Comparison of ENCODE assay signal across 24 cellular contexts in genomic region chr3:177238661-177239216, GRCh38. TPM values are rescaled to one million over a fixed set of nuclear protein-coding genes. Genes with fewer than 3 reads are reported as not detected.
DNase-seq lines count a peak whose midpoint lies in the region; ATAC-seq, FAIRE-seq and TF ChIP-seq lines count a peak whose summit lies in the region.
"Had no signal": no experiment of that assay in that cellular context is flagged by ENCODE, and none has a peak within 500 bp of the region (broad histone marks: within the 10 kb centered on the region; RNA-seq: fewer than 3 reads in every experiment).

No MANE protein-coding gene starts in this region.

- H3K27me3 Mint-ChIP-seq in CD4-positive, CD25-positive, alpha-beta regulatory T cell, result peaks cover 5% of the 10 kb centered on the region
- no peaks in the 10 kb centered on the region for H3K27me3 Mint-ChIP-seq in activated CD4-positive, alpha-beta T cell treated with anti-CD3 and anti-CD28 coated beads, Interleukin-2, amount 10 ng/mL, durations not matched to agents 24 days and 14 days
- no peaks in the 10 kb centered on the region for H3K27me3 Mint-ChIP-seq in activated CD8-positive, alpha-beta T cell treated with anti-CD3 and anti-CD28 coated beads, Interleukin-2, amount 10 ng/mL, durations not matched to agents 7 days and 5 days (ENCODE audit: low read depth)
- H3K27me3 Mint-ChIP-seq in activated T-helper 17 cell treated with anti-CD3 and anti-CD28 coated beads, Interleukin-2, amount 50 U/mL, for 72 hours, result no peaks in the 10 kb centered on the region
- H3K27me3 Mint-ChIP-seq: B cell; CD4-positive, alpha-beta T cell; CD8-positive, alpha-beta memory T cell had no signal

- FAIRE-seq in colon (lab: Jason Lieb, UNC) (peak; percentile 70), small intestine (lab: Jason Lieb, UNC) (no peak), HepG2 (lab: Jason Lieb, UNC) (no peak)
- FAIRE-seq: A204.1, D721Med, GM12878 had no signal

- H3K79me2 ChIP-seq in HepG2 (ENCODE audit: insufficient read depth, low read length), result no peaks in the 10 kb centered on the region

- H3K9me3 ChIP-seq in CD4-positive, CD25-positive, alpha-beta regulatory T cell (ENCODE audit: control insufficient read depth in 2 of 2, low read length in 2 of 2), result no peaks in the 10 kb centered on the region
- no peaks in the 10 kb centered on the region for H3K9me3 ChIP-seq in small intestine (ENCODE audit: control insufficient read depth, low read depth)
- H3K9me3 ChIP-seq in HepG2 (ENCODE audit: low read length), result no peaks in the 10 kb centered on the region

- TF ChIP-seq CTCF in HepG2 (CRISPR knock-in tag; IDR thresholded peaks at IDR 0.05), result no peak

- WGBS in small intestine, 3 donors, result 20 to 62% (median 37%) methylated on average over 3 of the region's 3 CpGs
- 65% methylated on average over 3 of the region's 3 CpGs for WGBS in HepG2 (ENCODE audit: low lambda C conversion rate)

- H3K27ac ChIP-seq in CD4-positive, CD25-positive, alpha-beta regulatory T cell (ENCODE audit: insufficient read depth, low read length, poor library complexity, severe bottlenecking), result no peak overlapping the region
- H3K27ac ChIP-seq in small intestine (ENCODE audit: low read depth in 1 of 2, low read length in 1 of 2) (no peak overlapping the region), HepG2 (ENCODE audit: extremely low read length, insufficient read depth, low read length) (no peak overlapping the region)
- H3K27ac ChIP-seq: 22Rv1, BLaER1, C4-2B had no signal

- intact Hi-C loops in activated CD4-positive, alpha-beta T cell treated with anti-CD3 and anti-CD28 coated beads, Interleukin-2, amount 10 ng/mL, durations not matched to agents 24 days and 14 days (cut with micrococcal nuclease), result no loop called here
- intact Hi-C loops in HepG2 (cut with micrococcal nuclease; ENCODE audit: unreplicated experiment), result no loop called here

- TF ChIP-seq EP300 in HepG2 (IDR thresholded peaks at IDR 0.05; ENCODE audit: low read depth in 2 of 2, low read length in 2 of 2) (no peak), HepG2 (CRISPR knock-in tag; IDR thresholded peaks at IDR 0.05; ENCODE audit: borderline replicate concordance) (no peak)

- peak; percentile 34 to 45 for ATAC-seq in CD4-positive, CD25-positive, alpha-beta regulatory T cell (ENCODE audit: low read depth in 2 of 2)
- ATAC-seq in HG02981 (IDR thresholded peaks at IDR 0.05; ENCODE audit: unreplicated experiment), result peak; percentile 51
- no peak for ATAC-seq in HepG2
- no peak for ATAC-seq in activated CD8-positive, alpha-beta T cell treated with anti-CD3 and anti-CD28 coated beads, Interleukin-2, amount 10 ng/mL, durations not matched to agents 7 days and 5 days
- ATAC-seq in activated T-helper 17 cell treated with anti-CD3 and anti-CD28 coated beads, Interleukin-2, amount 50 U/mL, for 72 hours (replicated peaks), result no peak
- ATAC-seq: GM12878, GM23338, HCT116 had no signal

- H3K9me3 Mint-ChIP-seq in CD4-positive, CD25-positive, alpha-beta regulatory T cell, result peaks cover 0 to 3% (median 0%) of the 10 kb centered on the region in 7 donors
- peaks cover 9% of the 10 kb centered on the region for H3K9me3 Mint-ChIP-seq in activated CD4-positive, alpha-beta T cell treated with anti-CD3 and anti-CD28 coated beads, Interleukin-2, amount 10 ng/mL, durations not matched to agents 24 days and 14 days
- H3K9me3 Mint-ChIP-seq in activated CD8-positive, alpha-beta T cell treated with anti-CD3 and anti-CD28 coated beads, Interleukin-2, amount 10 ng/mL, durations not matched to agents 7 days and 5 days (ENCODE audit: insufficient read depth), result no peaks in the 10 kb centered on the region
- no peaks in the 10 kb centered on the region for H3K9me3 Mint-ChIP-seq in activated T-helper 17 cell treated with anti-CD3 and anti-CD28 coated beads, Interleukin-2, amount 50 U/mL, for 72 hours
- H3K9me3 Mint-ChIP-seq: CD4-positive, alpha-beta T cell; CD8-positive, alpha-beta memory T cell; GM23338; H9 had no signal

- H3K4me2 ChIP-seq in HepG2 (ENCODE audit: low read depth, low read length), result no peak overlapping the region
- H3K4me2 ChIP-seq: BLaER1, GM23338 had no signal

- H2AFZ ChIP-seq in HepG2 (ENCODE audit: low read length), result no peak overlapping the region
- H2AFZ ChIP-seq: GM23338 had no signal

- H3K27ac Mint-ChIP-seq in CD4-positive, CD25-positive, alpha-beta regulatory T cell, result no peak overlapping the region
- H3K27ac Mint-ChIP-seq in activated CD4-positive, alpha-beta T cell treated with anti-CD3 and anti-CD28 coated beads, Interleukin-2, amount 10 ng/mL, durations not matched to agents 24 days and 14 days, result no peak overlapping the region
- H3K27ac Mint-ChIP-seq in activated CD8-positive, alpha-beta T cell treated with anti-CD3 and anti-CD28 coated beads, Interleukin-2, amount 10 ng/mL, durations not matched to agents 7 days and 5 days, result no peak overlapping the region
- H3K27ac Mint-ChIP-seq in activated T-helper 17 cell treated with anti-CD3 and anti-CD28 coated beads, Interleukin-2, amount 50 U/mL, for 72 hours, result no peak overlapping the region
- H3K27ac Mint-ChIP-seq: B cell; CD4-positive, alpha-beta T cell; CD8-positive, alpha-beta memory T cell; GM23338; H9 had no signal

- CTCF ChIA-PET in HepG2 (lab: Yijun Ruan, JAX; ENCODE audit: low intra/inter-chr PET ratio, low total read pairs), result no interaction called here
- CTCF ChIA-PET in activated CD8-positive, alpha-beta T cell treated with anti-CD3 and anti-CD28 coated beads, Interleukin-2, amount 10 ng/mL, durations not matched to agents 7 days and 5 days (lab: Charles Lee), result interaction anchor here (1.1 kb wide), 1 partner anchor 11 kb away, joined by 3 read pairs; no protein-coding TSS in a partner anchor

- no peak overlapping the region for H3K9ac ChIP-seq in HepG2 (ENCODE audit: insufficient read depth, low read depth, low read length)
- H3K9ac ChIP-seq: BLaER1 had no signal

- no peaks in the 10 kb centered on the region for H3K27me3 ChIP-seq in CD4-positive, CD25-positive, alpha-beta regulatory T cell (ENCODE audit: control insufficient read depth, insufficient read depth, low read length)
- no peaks in the 10 kb centered on the region for H3K27me3 ChIP-seq in small intestine (ENCODE audit: control insufficient read depth in 2 of 2, insufficient read depth in 2 of 2, low read length in 2 of 2)
- H3K27me3 ChIP-seq in HepG2 (ENCODE audit: control insufficient read depth in 1 of 2, insufficient read depth in 2 of 2, low read length in 2 of 2), result no peaks in the 10 kb centered on the region
- H3K27me3 ChIP-seq: BLaER1 had no signal

- no peaks in the 10 kb centered on the region for H4K20me1 ChIP-seq in HepG2 (ENCODE audit: insufficient read depth, low read length)
- H4K20me1 ChIP-seq: BLaER1 had no signal

- TF ChIP-seq RAD21 in HepG2 (CRISPR knock-in tag; IDR thresholded peaks at IDR 0.05), result no peak

- no peak for TF ChIP-seq POLR2A in HepG2 (IDR thresholded peaks at IDR 0.05; ENCODE audit: insufficient read depth in 1 of 2, low read depth in 2 of 2, low read length in 2 of 2)

- BruUV-seq in HepG2 (replicated peaks; lab: Mats Ljungman, UMichigan), result no TSS peak

- H3K36me3 ChIP-seq in CD4-positive, CD25-positive, alpha-beta regulatory T cell (ENCODE audit: control insufficient read depth, insufficient read depth, low read length), result no peaks in the 10 kb centered on the region
- H3K36me3 ChIP-seq in small intestine (ENCODE audit: control insufficient read depth in 2 of 2, insufficient read depth in 2 of 2, low read length in 2 of 2) (no peaks in the 10 kb centered on the region), HepG2 (replicated peaks in 1 of 2; ENCODE audit: control insufficient read depth in 1 of 2, insufficient read depth in 2 of 2, low read length in 2 of 2) (no peaks in the 10 kb centered on the region)
- H3K36me3 ChIP-seq: BLaER1 had no signal

- no peak overlapping the region for H3K4me3 ChIP-seq in CD4-positive, CD25-positive, alpha-beta regulatory T cell (ENCODE audit: low read depth, low read length)
- H3K4me3 ChIP-seq in small intestine (ENCODE audit: low read depth in 1 of 2, low read length in 2 of 2) (no peak overlapping the region), HepG2 (replicated peaks in 1 of 3; ENCODE audit: insufficient read depth in 1 of 3, low read depth in 2 of 3, low read length in 3 of 3) (no peak overlapping the region)
- H3K4me3 ChIP-seq: BLaER1, GM12878, GM23338 had no signal

- peaks cover 12 to 28% (median 18%) of the 10 kb centered on the region in 4 donors for H3K4me1 Mint-ChIP-seq in CD4-positive, CD25-positive, alpha-beta regulatory T cell
- peaks cover 3% of the 10 kb centered on the region for H3K4me1 Mint-ChIP-seq in activated CD4-positive, alpha-beta T cell treated with anti-CD3 and anti-CD28 coated beads, Interleukin-2, amount 10 ng/mL, durations not matched to agents 24 days and 14 days
- peaks cover 13% of the 10 kb centered on the region for H3K4me1 Mint-ChIP-seq in activated CD8-positive, alpha-beta T cell treated with anti-CD3 and anti-CD28 coated beads, Interleukin-2, amount 10 ng/mL, durations not matched to agents 7 days and 5 days (ENCODE audit: low read depth)
- H3K4me1 Mint-ChIP-seq in activated T-helper 17 cell treated with anti-CD3 and anti-CD28 coated beads, Interleukin-2, amount 50 U/mL, for 72 hours, result peaks cover 11% of the 10 kb centered on the region
- H3K4me1 Mint-ChIP-seq: GM23338, H9 had no signal

- in situ Hi-C loops in HepG2 (cut with HindIII; ENCODE audit: extremely low pct_ligation_motif_present, low pct_unique_long_range_greater_than_20kb), result no loop called here

- no peak overlapping the region for H3K4me3 Mint-ChIP-seq in CD4-positive, CD25-positive, alpha-beta regulatory T cell
- H3K4me3 Mint-ChIP-seq in activated CD4-positive, alpha-beta T cell treated with anti-CD3 and anti-CD28 coated beads, Interleukin-2, amount 10 ng/mL, durations not matched to agents 24 days and 14 days, result no peak overlapping the region
- H3K4me3 Mint-ChIP-seq in activated CD8-positive, alpha-beta T cell treated with anti-CD3 and anti-CD28 coated beads, Interleukin-2, amount 10 ng/mL, durations not matched to agents 7 days and 5 days, result no peak overlapping the region
- no peak overlapping the region for H3K4me3 Mint-ChIP-seq in activated T-helper 17 cell treated with anti-CD3 and anti-CD28 coated beads, Interleukin-2, amount 50 U/mL, for 72 hours
- H3K4me3 Mint-ChIP-seq: B cell; CD4-positive, alpha-beta T cell; CD8-positive, alpha-beta memory T cell; GM23338; H9 had no signal

- H3K4me1 ChIP-seq in CD4-positive, CD25-positive, alpha-beta regulatory T cell (ENCODE audit: control insufficient read depth, insufficient read depth, low read length, poor library complexity, severe bottlenecking), result peaks cover 6% of the 10 kb centered on the region
- H3K4me1 ChIP-seq in small intestine (ENCODE audit: control insufficient read depth in 2 of 2, insufficient read depth in 1 of 2, low read depth in 1 of 2, low read length in 1 of 2) (no peaks in the 10 kb centered on the region), HepG2 (ENCODE audit: insufficient read depth, low read length) (no peaks in the 10 kb centered on the region)

- POLR2A ChIA-PET in HepG2 (lab: Yijun Ruan, JAX), result no interaction called here
- POLR2A ChIA-PET in activated CD8-positive, alpha-beta T cell treated with anti-CD3 and anti-CD28 coated beads, Interleukin-2, amount 10 ng/mL, durations not matched to agents 7 days and 5 days (lab: Charles Lee), result interaction anchor here (0.5 kb wide), 1 partner anchor 40 kb away, joined by 3 read pairs; no protein-coding TSS in a partner anchor

- peaks cover 3% of the 10 kb centered on the region for H3K36me3 Mint-ChIP-seq in CD4-positive, CD25-positive, alpha-beta regulatory T cell
- H3K36me3 Mint-ChIP-seq in activated CD4-positive, alpha-beta T cell treated with anti-CD3 and anti-CD28 coated beads, Interleukin-2, amount 10 ng/mL, durations not matched to agents 24 days and 14 days (ENCODE audit: low read depth), result no peaks in the 10 kb centered on the region
- H3K36me3 Mint-ChIP-seq in activated CD8-positive, alpha-beta T cell treated with anti-CD3 and anti-CD28 coated beads, Interleukin-2, amount 10 ng/mL, durations not matched to agents 7 days and 5 days (ENCODE audit: low read depth), result peaks cover 2% of the 10 kb centered on the region
- H3K36me3 Mint-ChIP-seq in activated T-helper 17 cell treated with anti-CD3 and anti-CD28 coated beads, Interleukin-2, amount 50 U/mL, for 72 hours (ENCODE audit: low read depth), result no peaks in the 10 kb centered on the region

- DNase-seq in CD4-positive, CD25-positive, alpha-beta regulatory T cell, result no peak
- DNase-seq in small intestine (peak; percentile 77), HepG2 (ENCODE audit: low spot score) (no peak)
- no peak for DNase-seq in activated CD4-positive, alpha-beta T cell treated with anti-CD3 and anti-CD28 coated beads, Interleukin-2, amount 10 ng/mL, durations not matched to agents 24 days and 14 days
- no peak for DNase-seq in activated CD8-positive, alpha-beta T cell treated with anti-CD3 and anti-CD28 coated beads, Interleukin-2, amount 10 ng/mL, durations not matched to agents 7 days and 5 days
- DNase-seq: CD4-positive, alpha-beta T cell; CD8-positive, alpha-beta memory T cell; DMS 273 treated with DMSO at 0.1 percent for 48 hours; DMS79; EL; GDM1; H9 had no signal

RNA-seq across cellular contexts. Expression of gene TBL1XR1, which starts 41.5 kb away (rescaled TPM):
- 146 TPM for total RNA-seq in CD4-positive, CD25-positive, alpha-beta regulatory T cell
- 10 to 100 TPM; 34.0 to 49.0 (median 37.8) TPM for polyA plus RNA-seq in CD4-positive, CD25-positive, alpha-beta regulatory T cell
- polyA plus RNA-seq in small intestine (10 to 100 TPM; 13.8 to 34.4 (median 21.0) TPM), HepG2 (2011; rRNA removed) (49.2 and 57.7 TPM in 2 replicates)
- 160 and 178 TPM in 2 replicates for total RNA-seq in activated CD4-positive, alpha-beta T cell treated with anti-CD3 and anti-CD28 coated beads, Interleukin-2, amount 10 ng/mL, durations not matched to agents 24 days and 14 days
- total RNA-seq in HepG2 (2016; rRNA removed; fragmentation: Illumina TruSeq; extraction: Trizol), result 62.5 and 108 TPM in 2 replicates
- total RNA-seq in HepG2 (2016; cell fraction: cytosol; rRNA removed; fragmentation: Illumina TruSeq; extraction: Trizol; ENCODE audit: low read depth), result 10.8 TPM in 2 replicates
- 67.0 and 111 TPM in 2 replicates for total RNA-seq in HepG2 (2016; cell fraction: insoluble cytoplasmic fraction; rRNA removed; fragmentation: Illumina TruSeq; extraction: Trizol)
- 31.7 and 36.1 TPM in 2 replicates for total RNA-seq in HepG2 (2016; cell fraction: membrane; rRNA removed; fragmentation: Illumina TruSeq; extraction: Trizol)
- total RNA-seq in HepG2 (2016; cell fraction: nucleus; rRNA removed; fragmentation: Illumina TruSeq; extraction: Trizol), result 58.6 and 64.8 TPM in 2 replicates
- polyA plus RNA-seq in HepG2 (2011; cell fraction: cytosol; rRNA removed), result 12.2 and 20.2 TPM in 2 replicates
- polyA plus RNA-seq in HepG2 (2011; cell fraction: nucleus; rRNA removed), result 20.1 and 30.6 TPM in 2 replicates
- 21.8 and 27.0 TPM in 2 replicates for polyA plus RNA-seq in HepG2 (2012)
- 1.9 and 2.1 TPM in 2 replicates for polyA plus RNA-seq in HepG2 (2016; cell fraction: cytosol; fragmentation: Illumina TruSeq; extraction: Trizol; ENCODE audit: low read depth)
- 38.3 and 42.9 TPM in 2 replicates for polyA plus RNA-seq in HepG2 (2016; cell fraction: insoluble cytoplasmic fraction; fragmentation: Illumina TruSeq; extraction: Trizol; ENCODE audit: low read depth)
- 6.4 and 9.9 TPM in 2 replicates for polyA plus RNA-seq in HepG2 (2016; cell fraction: membrane; fragmentation: Illumina TruSeq; extraction: Trizol; ENCODE audit: low read depth)
- polyA plus RNA-seq in HepG2 (2016; cell fraction: nucleus; fragmentation: Illumina TruSeq; extraction: Trizol; ENCODE audit: insufficient read depth, low read depth), result 53.4 and 55.7 TPM in 2 replicates
- polyA minus RNA-seq in HepG2 (2011; rRNA and poly(A)+ RNA removed; ENCODE audit: low replicate concordance), result 126 and 330 TPM in 2 replicates
- polyA minus RNA-seq in HepG2 (2011; cell fraction: cytosol; rRNA and poly(A)+ RNA removed), result 128 and 166 TPM in 2 replicates
- polyA minus RNA-seq in HepG2 (2011; cell fraction: nucleus; rRNA and poly(A)+ RNA removed), result 187 and 199 TPM in 2 replicates
- total RNA-seq in activated CD8-positive, alpha-beta T cell treated with anti-CD3 and anti-CD28 coated beads, Interleukin-2, amount 10 ng/mL, durations not matched to agents 7 days and 5 days, result 100 to 1,000 TPM; 165 to 166 TPM
- total RNA-seq in activated T-helper 17 cell treated with anti-CD3 and anti-CD28 coated beads, Interleukin-2, amount 50 U/mL, for 72 hours, result 100 to 1,000 TPM; 131 to 180 TPM

Comparison
In these comparisons a context has a peak if more than half of its experiments do, and no peak if none do; other contexts are left out.
1. ATAC-seq: peak in CD4-positive, CD25-positive, alpha-beta regulatory T cell (2 of 2) and HG02981 (single experiment); none in HepG2 (single experiment), activated CD8-positive, alpha-beta T cell treated with anti-CD3 and anti-CD28 coated beads, Interleukin-2, amount 10 ng/mL, durations not matched to agents 7 days and 5 days (single experiment) and activated T-helper 17 cell treated with anti-CD3 and anti-CD28 coated beads, Interleukin-2, amount 50 U/mL, for 72 hours (single experiment).